ENCODE assay signal across 10 cellular contexts in the genomic region with DNA sequence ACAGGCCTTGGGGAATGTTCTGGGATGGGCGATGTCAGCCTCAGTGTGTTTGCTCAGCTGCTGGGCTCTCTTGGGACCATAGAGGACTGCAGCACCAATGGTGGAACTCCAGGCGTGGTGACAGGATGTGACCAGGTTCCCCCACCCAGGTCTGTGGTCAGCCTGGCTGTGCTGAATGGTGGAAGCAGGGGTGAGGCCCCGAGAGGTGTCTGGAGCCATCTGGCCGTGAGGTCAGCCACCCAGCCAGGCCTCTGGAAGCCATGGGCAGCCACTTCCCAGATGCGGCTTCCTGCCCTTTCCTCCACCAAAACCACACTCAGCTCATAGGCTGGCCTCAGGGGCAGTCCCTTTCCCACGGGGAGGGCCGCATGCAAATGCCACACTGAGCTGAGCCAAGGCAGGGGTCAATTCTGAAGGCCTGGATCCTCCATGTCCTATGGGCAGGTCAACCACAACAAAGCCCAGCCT. TPM values are rescaled to one million over a fixed set of nuclear protein-coding genes. Genes with fewer than 3 reads are reported as not detected.
DNase-seq lines count a peak whose midpoint lies in the region; ATAC-seq and TF ChIP-seq lines count a peak whose summit lies in the region.
"Had no signal": no experiment of that assay in that cellular context is flagged by ENCODE, and none has a peak within 500 bp of the region (broad histone marks: within the 10 kb centered on the region; RNA-seq: fewer than 3 reads in every experiment).

No MANE protein-coding gene starts in this region.

- no peak overlapping the region for H3K9ac ChIP-seq in colonic mucosa (ENCODE audit: low read depth in 2 of 2, low read length in 2 of 2)

- H3K9me3 Mint-ChIP-seq in CD4-positive, CD25-positive, alpha-beta regulatory T cell, result peaks cover 0 to 4% (median 0%) of the 10 kb centered on the region in 7 donors

- ATAC-seq in CD4-positive, CD25-positive, alpha-beta regulatory T cell (ENCODE audit: low read depth in 2 of 2), result peak; percentile 7 to 16
- ATAC-seq in GM21423 (IDR thresholded peaks at IDR 0.05; ENCODE audit: unreplicated experiment), result peak; percentile 59
- ATAC-seq in RWPE2 (ENCODE audit: low read depth), result no peak
- ATAC-seq in HG02623 (IDR thresholded peaks at IDR 0.05; ENCODE audit: unreplicated experiment), result no peak
- ATAC-seq in GM18519 (IDR thresholded peaks at IDR 0.05; ENCODE audit: low FRiP score, unreplicated experiment), result no peak

- TF ChIP-seq CTCF in RWPE2 (IDR thresholded peaks at IDR 0.05; ENCODE audit: poor library complexity, severe bottlenecking) (no peak), right atrium auricular region (IDR thresholded peaks at IDR 0.05) (no peak), colonic mucosa (IDR thresholded peaks at IDR 0.05) (no peak)

- H3K36me3 Mint-ChIP-seq in CD4-positive, CD25-positive, alpha-beta regulatory T cell, result peaks cover 12% of the 10 kb centered on the region

- H3K27me3 ChIP-seq in CD4-positive, CD25-positive, alpha-beta regulatory T cell (ENCODE audit: control insufficient read depth, insufficient read depth, low read length), result no peaks in the 10 kb centered on the region
- H3K27me3 ChIP-seq in RWPE2 (ENCODE audit: insufficient read depth, poor library complexity, severe bottlenecking) (no peaks in the 10 kb centered on the region), right atrium auricular region (no peaks in the 10 kb centered on the region), colonic mucosa (no peaks in the 10 kb centered on the region)
- H3K27me3 ChIP-seq: esophagus muscularis mucosa had no signal

- H3K9me3 ChIP-seq in CD4-positive, CD25-positive, alpha-beta regulatory T cell (ENCODE audit: control insufficient read depth in 2 of 2, low read length in 2 of 2), result no peaks in the 10 kb centered on the region
- no peaks in the 10 kb centered on the region for H3K9me3 ChIP-seq in RWPE2 (ENCODE audit: severe bottlenecking)
- no peaks in the 10 kb centered on the region for H3K9me3 ChIP-seq in right atrium auricular region
- H3K9me3 ChIP-seq in colonic mucosa, result no peaks in the 10 kb centered on the region
- H3K9me3 ChIP-seq: esophagus muscularis mucosa had no signal

- peak overlapping the region; percentile 30 for H3K27ac ChIP-seq in CD4-positive, CD25-positive, alpha-beta regulatory T cell (ENCODE audit: insufficient read depth, low read length, poor library complexity, severe bottlenecking)
- H3K27ac ChIP-seq in RWPE2 (ENCODE audit: poor library complexity, severe bottlenecking), result no peak overlapping the region
- peak overlapping the region; percentile 9 to 41 for H3K27ac ChIP-seq in right atrium auricular region
- no peak overlapping the region for H3K27ac ChIP-seq in colonic mucosa

- peak overlapping the region in 2 of 4 donors; percentile 79 to 84 for H3K4me3 Mint-ChIP-seq in CD4-positive, CD25-positive, alpha-beta regulatory T cell

- peak overlapping the region; percentile 48 for H3K4me3 ChIP-seq in CD4-positive, CD25-positive, alpha-beta regulatory T cell (ENCODE audit: low read depth, low read length)
- H3K4me3 ChIP-seq in RWPE2 (ENCODE audit: severe bottlenecking) (no peak overlapping the region), right atrium auricular region (no peak overlapping the region), colonic mucosa (no peak overlapping the region)
- H3K4me3 ChIP-seq: esophagus muscularis mucosa had no signal

- peak overlapping the region; percentile 91 to 96 (median 93) for H3K27ac Mint-ChIP-seq in CD4-positive, CD25-positive, alpha-beta regulatory T cell

- intact Hi-C loops in colonic mucosa (cut with DNase I), result no loop called here

- H3K27me3 Mint-ChIP-seq in CD4-positive, CD25-positive, alpha-beta regulatory T cell, result no peaks in the 10 kb centered on the region

- peaks cover 11 to 43% (median 19%) of the 10 kb centered on the region in 4 donors for H3K4me1 Mint-ChIP-seq in CD4-positive, CD25-positive, alpha-beta regulatory T cell

- H3K4me1 ChIP-seq in CD4-positive, CD25-positive, alpha-beta regulatory T cell (ENCODE audit: control insufficient read depth, insufficient read depth, low read length, poor library complexity, severe bottlenecking), result peaks cover 37% of the 10 kb centered on the region
- H3K4me1 ChIP-seq in RWPE2 (ENCODE audit: insufficient read depth, poor library complexity, severe bottlenecking) (no peaks in the 10 kb centered on the region), right atrium auricular region (peaks cover 0 to 22% of the 10 kb centered on the region in 2 donors), colonic mucosa (no peaks in the 10 kb centered on the region)

- no peaks in the 10 kb centered on the region for H3K36me3 ChIP-seq in CD4-positive, CD25-positive, alpha-beta regulatory T cell (ENCODE audit: control insufficient read depth, insufficient read depth, low read length)
- H3K36me3 ChIP-seq in RWPE2 (ENCODE audit: low read depth) (no peaks in the 10 kb centered on the region), right atrium auricular region (no peaks in the 10 kb centered on the region), colonic mucosa (no peaks in the 10 kb centered on the region)
- H3K36me3 ChIP-seq: esophagus muscularis mucosa had no signal

- DNase-seq in CD4-positive, CD25-positive, alpha-beta regulatory T cell, result peak in 1 of 3 donors; percentile 49
- DNase-seq in RWPE2 (ENCODE audit: low spot score), result peak; percentile 35
- DNase-seq in right atrium auricular region (ENCODE audit: low spot score), result no peak
- DNase-seq in colonic mucosa, result no peak
- no peak for DNase-seq in amniotic stem cell (lab: John Stamatoyannopoulos, UW)
- DNase-seq: activated CD4-positive, alpha-beta T cell treated with anti-CD3 and anti-CD28 coated beads for 1 hour had no signal

RNA-seq across cellular contexts. Expression of a gene that starts 7.8 kb away (rescaled TPM):
- total RNA-seq in CD4-positive, CD25-positive, alpha-beta regulatory T cell, result 26.0 TPM
- polyA plus RNA-seq in CD4-positive, CD25-positive, alpha-beta regulatory T cell, result 1 to 10 TPM; 3.4 to 6.7 (median 4.8) TPM
- total RNA-seq in right atrium auricular region, result 10 to 100 TPM; 15.9 to 17.8 TPM
- total RNA-seq in colonic mucosa, result 10 to 100 TPM; 36.6 to 37.9 TPM

RNA-seq across cellular contexts. Expression of a gene that starts 8.0 kb away (rescaled TPM):
- total RNA-seq in CD4-positive, CD25-positive, alpha-beta regulatory T cell, result 2.1 TPM
- polyA plus RNA-seq in CD4-positive, CD25-positive, alpha-beta regulatory T cell, result 1 to 10 TPM; 1.2 to 2.0 (median 1.5) TPM
- total RNA-seq in right atrium auricular region (10 to 100 TPM; 18.7 to 24.6 TPM), colonic mucosa (10 to 100 TPM in 1 of 2 donors, 1 to 10 TPM in 1; 5.6 to 11.9 TPM)

RNA-seq across cellular contexts. Expression of a gene that starts 16.5 kb away (rescaled TPM):
- total RNA-seq in CD4-positive, CD25-positive, alpha-beta regulatory T cell, result not detected
- polyA plus RNA-seq in CD4-positive, CD25-positive, alpha-beta regulatory T cell, result not detected
- total RNA-seq in right atrium auricular region, result 100 to 1,000 TPM in 1 of 2 donors, 10 to 100 TPM in 1; 78.5 to 104 TPM
- total RNA-seq in colonic mucosa, result 10 to 100 TPM; 22.2 to 56.0 TPM

RNA-seq across cellular contexts. Expression of a gene that starts 40.5 kb away (rescaled TPM):
- total RNA-seq in CD4-positive, CD25-positive, alpha-beta regulatory T cell, result 0.39 TPM
- not detected for polyA plus RNA-seq in CD4-positive, CD25-positive, alpha-beta regulatory T cell
- total RNA-seq in right atrium auricular region (1 to 10 TPM in 1 of 2 donors, under 1 TPM in 1; 0.67 to 1.2 TPM), colonic mucosa (1 to 10 TPM; 2.4 to 4.3 TPM)

Comparison
In these comparisons a context has a peak if more than half of its experiments do, and no peak if none do; other contexts are left out.
1. ATAC-seq: peak in CD4-positive, CD25-positive, alpha-beta regulatory T cell (2 of 2) and GM21423 (single experiment); none in RWPE2 (single experiment), HG02623 (single experiment) and GM18519 (single experiment).
2. H3K27ac ChIP-seq: peak in CD4-positive, CD25-positive, alpha-beta regulatory T cell (single experiment) and right atrium auricular region (2 of 2); none in RWPE2 (single experiment) and colonic mucosa (single experiment).
3. RNA of a gene that starts 16.5 kb away (total RNA-seq): 78.5 to 104 TPM in right atrium auricular region and 22.2 to 56.0 TPM in colonic mucosa; not detected in CD4-positive, CD25-positive, alpha-beta regulatory T cell (single experiment); every median in the first group is over 10 times any median in the second.